ENCODE assay signal across 27 cellular contexts in genomic region chr2:187819624-187820023, GRCh38.
"Had no signal": no experiment of that assay in that cellular context is flagged by ENCODE, and none has a peak within 500 bp of the region (broad histone marks: within the 10 kb centered on the region; RNA-seq: fewer than 3 reads in every experiment).

No MANE protein-coding gene starts in this region.

- H3K36me3 Mint-ChIP-seq: naive thymus-derived CD8-positive, alpha-beta T cell; stimulated activated effector memory CD8-positive, alpha-beta T cell treated with anti-CD3 and anti-CD28 coated beads, Interleukin-12 subunit alpha, Interleukin-12 subunit beta, amount 100 ng/mL, for 72 hours had no signal

- H3K27me3 ChIP-seq: colonic mucosa, esophagus muscularis mucosa, foreskin keratinocyte, gastroesophageal sphincter, heart left ventricle, hepatocyte, left lung, right atrium auricular region, sigmoid colon, transverse colon, vagina had no signal

- H3K9me3 ChIP-seq: colonic mucosa, esophagus muscularis mucosa, prostate gland, sigmoid colon, thoracic aorta, transverse colon, vagina had no signal

- DNase-seq: colonic mucosa; effector CD8-positive, alpha-beta T cell; endodermal cell; foreskin keratinocyte; heart left ventricle; kidney; left lung; mesenchymal stem cell; midbrain; naive thymus-derived CD8-positive, alpha-beta T cell; nephron progenitor cell; nucleus accumbens; sigmoid colon; stimulated activated CD4-positive, alpha-beta T cell treated with anti-CD3 and anti-CD28 coated beads, Interleukin-2, amount 100 ng/mL, for 24 hours; stimulated activated CD4-positive, alpha-beta T cell treated with anti-CD3 and anti-CD28 coated beads, Interleukin-4, amount 100 ng/mL, for 24 hours; stimulated activated naive CD4-positive, alpha-beta T cell treated with Interleukin-2 at 50 U/mL for 16 hours; substantia nigra; transverse colon had no signal

- H3K36me3 ChIP-seq: colonic mucosa, esophagus muscularis mucosa, gastroesophageal sphincter, heart left ventricle, left lung, prostate gland, right atrium auricular region, sigmoid colon, thoracic aorta, transverse colon, vagina had no signal

- H3K27ac ChIP-seq: colonic mucosa, esophagus muscularis mucosa, foreskin keratinocyte, gastroesophageal sphincter, heart left ventricle, hepatocyte, left lung, prostate gland, right atrium auricular region, sigmoid colon, thoracic aorta, transverse colon, vagina had no signal

- H3K27me3 Mint-ChIP-seq: dendritic cell treated with granulocyte-macrophage colony-stimulating factor and Interleukin-4, amounts not matched to agents 40 ng/mL and 50 ng/mL, for 4 days had no signal

- H3K4me3 ChIP-seq: colonic mucosa, esophagus muscularis mucosa, gastroesophageal sphincter, heart left ventricle, hepatocyte, left lung, prostate gland, right atrium auricular region, sigmoid colon, thoracic aorta, transverse colon, vagina had no signal

- H3K4me1 Mint-ChIP-seq: naive thymus-derived CD8-positive, alpha-beta T cell; stimulated activated effector memory CD8-positive, alpha-beta T cell treated with anti-CD3 and anti-CD28 coated beads, Interleukin-12 subunit alpha, Interleukin-12 subunit beta, amount 100 ng/mL, for 72 hours had no signal

- ATAC-seq: foreskin keratinocyte; gastroesophageal sphincter; heart left ventricle; left lung; naive thymus-derived CD8-positive, alpha-beta T cell; stimulated activated effector memory CD8-positive, alpha-beta T cell treated with anti-CD3 and anti-CD28 coated beads, Interleukin-12 subunit alpha, Interleukin-12 subunit beta, amount 100 ng/mL, for 72 hours had no signal

- H2AFZ ChIP-seq: hepatocyte had no signal

- H3K27ac Mint-ChIP-seq: dendritic cell treated with granulocyte-macrophage colony-stimulating factor and Interleukin-4, amounts not matched to agents 40 ng/mL and 50 ng/mL, for 4 days; endodermal cell; naive thymus-derived CD8-positive, alpha-beta T cell; nephron progenitor cell; stimulated activated effector memory CD8-positive, alpha-beta T cell treated with anti-CD3 and anti-CD28 coated beads, Interleukin-12 subunit alpha, Interleukin-12 subunit beta, amount 100 ng/mL, for 72 hours had no signal

- H3K79me2 ChIP-seq: hepatocyte had no signal

- FAIRE-seq: kidney had no signal

- H3K4me1 ChIP-seq: colonic mucosa, esophagus muscularis mucosa, foreskin keratinocyte, gastroesophageal sphincter, heart left ventricle, left lung, prostate gland, right atrium auricular region, sigmoid colon, transverse colon, vagina had no signal

- H3K4me2 ChIP-seq: hepatocyte had no signal

- H3K4me3 Mint-ChIP-seq: dendritic cell treated with granulocyte-macrophage colony-stimulating factor and Interleukin-4, amounts not matched to agents 40 ng/mL and 50 ng/mL, for 4 days; endodermal cell; naive thymus-derived CD8-positive, alpha-beta T cell; nephron progenitor cell; stimulated activated effector memory CD8-positive, alpha-beta T cell treated with anti-CD3 and anti-CD28 coated beads, Interleukin-12 subunit alpha, Interleukin-12 subunit beta, amount 100 ng/mL, for 72 hours had no signal
